Comparison of ENCODE assay signal across 26 cellular contexts in genomic region chr3:18199757-18200156, GRCh38.
"Had no signal": no experiment of that assay in that cellular context is flagged by ENCODE, and none has a peak within 500 bp of the region (broad histone marks: within the 10 kb centered on the region; RNA-seq: fewer than 3 reads in every experiment).

No MANE protein-coding gene starts in this region.

- DNase-seq: islet precursor cell; left ventricle myocardium inferior; mesendoderm; naive B cell; nucleus accumbens; pancreas; posterior cingulate gyrus; retina; right cardiac atrium; stimulated activated CD4-positive, alpha-beta T cell treated with anti-CD3 and anti-CD28 coated beads, Interleukin-12 subunit alpha, Interleukin-12 subunit beta, amount 100 ng/mL, for 4 hours; stimulated activated CD4-positive, alpha-beta T cell treated with anti-CD3 and anti-CD28 coated beads, Interleukin-15, amount 100 ng/mL, for 24 hours; stimulated activated CD4-positive, alpha-beta T cell treated with anti-CD3 and anti-CD28 coated beads, Interleukin-2, amount 100 ng/mL, for 24 hours; stimulated activated CD4-positive, alpha-beta T cell treated with anti-CD3 and anti-CD28 coated beads, Interleukin-4, amount 100 ng/mL, for 1 hour; stimulated activated naive CD4-positive, alpha-beta T cell; tibial artery; upper lobe of right lung had no signal

- H3K27ac ChIP-seq: hepatocyte, left ventricle myocardium inferior, pancreas, prostate gland, skin epidermis, suprapubic skin, thoracic aorta, tibial artery, upper lobe of right lung had no signal

- H3K4me1 Mint-ChIP-seq: naive B cell, nephron, neural crest cell had no signal

- H3K4me3 ChIP-seq: hepatocyte, left ventricle myocardium inferior, lung, pancreas, prostate gland, skin epidermis, suprapubic skin, thoracic aorta, tibial artery, upper lobe of right lung had no signal

- H3K4me1 ChIP-seq: left ventricle myocardium inferior, pancreas, prostate gland, suprapubic skin, tibial artery, upper lobe of right lung had no signal

- H3K9me3 ChIP-seq: pancreas, prostate gland, thoracic aorta had no signal

- H3K27me3 ChIP-seq: hepatocyte, pancreas, suprapubic skin, tibial artery, upper lobe of right lung had no signal

- H3K4me3 Mint-ChIP-seq: mesothelial cell of epicardium; nephron; neural crest cell; stimulated activated naive CD8-positive, alpha-beta T cell treated with anti-CD3 and anti-CD28 coated beads, Interleukin-15, Interleukin-2, amounts not matched to agents 100 ng/mL and 50 ng/mL, for 24 hours had no signal

- H3K27me3 Mint-ChIP-seq: naive B cell; stimulated activated naive CD8-positive, alpha-beta T cell treated with anti-CD3 and anti-CD28 coated beads, Interleukin-15, Interleukin-2, amounts not matched to agents 100 ng/mL and 50 ng/mL, for 24 hours had no signal

- H3K36me3 ChIP-seq: left ventricle myocardium inferior, pancreas, prostate gland, suprapubic skin, thoracic aorta, tibial artery, upper lobe of right lung had no signal

- H3K27ac Mint-ChIP-seq: mesothelial cell of epicardium; naive B cell; nephron; stimulated activated naive CD8-positive, alpha-beta T cell treated with anti-CD3 and anti-CD28 coated beads, Interleukin-15, Interleukin-2, amounts not matched to agents 100 ng/mL and 50 ng/mL, for 24 hours had no signal
